Comparison of ENCODE assay signal across 13 cellular contexts in the genomic region with DNA sequence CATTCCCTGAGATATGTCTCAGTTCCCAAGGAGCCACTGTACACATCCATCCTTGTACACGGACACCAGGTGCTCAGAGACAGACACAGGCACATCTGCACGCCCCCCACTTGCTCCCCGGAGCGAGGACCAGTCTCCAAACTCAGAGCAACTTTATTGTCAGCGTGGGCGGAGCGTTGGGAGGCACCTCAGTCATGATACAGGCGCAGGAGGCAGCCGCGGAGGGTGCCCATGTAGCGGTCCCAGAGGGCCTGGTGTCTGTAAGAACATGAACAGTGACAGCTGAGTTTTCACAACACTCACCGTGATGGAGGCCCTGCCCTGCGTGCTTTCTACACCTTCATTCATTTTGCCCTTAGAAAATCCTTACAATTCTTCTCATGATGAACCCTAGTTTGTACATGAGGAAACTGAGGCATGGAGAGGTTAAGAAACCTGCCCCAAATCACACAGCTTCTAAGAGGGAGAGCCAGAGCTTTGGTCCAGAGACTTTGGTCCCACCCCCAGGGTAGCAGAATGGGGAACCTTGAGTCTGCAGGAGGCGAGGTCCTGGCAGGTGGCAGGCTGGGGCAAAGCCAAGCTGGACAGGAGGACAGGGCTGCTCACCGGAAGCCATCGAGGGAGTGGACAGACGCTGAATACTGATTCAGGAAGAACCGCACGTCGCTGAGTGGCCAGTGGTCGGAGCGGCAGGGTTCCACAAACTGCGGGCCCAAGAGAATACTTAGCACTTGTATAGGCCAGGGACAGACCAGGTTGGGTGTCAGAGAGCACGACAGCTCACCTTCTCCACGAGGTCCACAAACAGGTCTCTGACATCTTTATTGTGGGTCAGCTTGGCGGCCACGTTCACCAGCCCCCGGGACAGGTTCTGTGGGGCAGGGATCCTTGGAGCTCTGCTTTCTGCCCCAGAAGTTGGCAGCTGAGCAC. TPM values are rescaled to one million over a fixed set of nuclear protein-coding genes. Genes with fewer than 3 reads are reported as not detected.
A peak's percentile ranks its signal among the peaks of the same experiment; 100 is the strongest.
DNase-seq lines count a peak whose midpoint lies in the region; ATAC-seq lines count a peak whose summit lies in the region.
"Had no signal": no experiment of that assay in that cellular context is flagged by ENCODE, and none has a peak within 500 bp of the region (broad histone marks: within the 10 kb centered on the region; RNA-seq: fewer than 3 reads in every experiment).

No MANE protein-coding gene starts in this region.

- DNase-seq in stimulated activated CD4-positive, alpha-beta T cell treated with anti-CD3 and anti-CD28 coated beads, Interleukin-1b, Interleukin-23, amount 100 ng/mL, for 48 hours: peak; percentile 1
- no peak for DNase-seq in stimulated activated CD4-positive, alpha-beta T cell treated with anti-CD3 and anti-CD28 coated beads, Interleukin-4, amount 100 ng/mL, for 1 hour
- DNase-seq in activated naive CD8-positive, alpha-beta T cell treated with anti-CD3 and anti-CD28 coated beads for 36 hours: no peak
- DNase-seq in naive thymus-derived CD4-positive, alpha-beta T cell: peak in 1 of 9 donors; percentile 11
- no peak for DNase-seq in mucosa of gallbladder (ENCODE audit: low spot score)
- DNase-seq in ACHN: no peak
- no peak for DNase-seq in CD1c-positive myeloid dendritic cell (ENCODE audit: extremely low spot score)
- no peak for DNase-seq in OCI-M1 (lab: John Stamatoyannopoulos, UW)
- DNase-seq: GOT3, NCI-H187 treated with DMSO at 0.1 percent for 48 hours had no signal

- CTCF ChIA-PET in naive thymus-derived CD4-positive, alpha-beta T cell (lab: Charles Lee): interaction anchor here (0.6 to 9.0 kb wide), 30 partner anchors 10 to 271 kb away, joined by 3 to 159 read pairs (median 5); a partner anchor contains a TSS

- peaks cover 62% of the 10 kb centered on the region for H3K4me1 Mint-ChIP-seq in activated naive CD8-positive, alpha-beta T cell treated with anti-CD3 and anti-CD28 coated beads for 36 hours
- H3K4me1 Mint-ChIP-seq in naive thymus-derived CD4-positive, alpha-beta T cell: peaks cover 26 to 65% (median 40%) of the 10 kb centered on the region in 7 donors

- H3K27ac Mint-ChIP-seq in activated naive CD8-positive, alpha-beta T cell treated with anti-CD3 and anti-CD28 coated beads for 36 hours: peak overlapping the region; percentile 72
- peak overlapping the region in 8 of 9 donors; percentile 70 to 93 (median 80) for H3K27ac Mint-ChIP-seq in naive thymus-derived CD4-positive, alpha-beta T cell
- H3K27ac Mint-ChIP-seq: stimulated activated naive B cell treated with anti-CD40 and anti-IgM and Interleukin-4, amounts not matched to agents 10 μg/mL and 1 μg/mL and 100 μg/mL, for 72 hours had no signal

- H3K9me3 Mint-ChIP-seq in activated naive CD8-positive, alpha-beta T cell treated with anti-CD3 and anti-CD28 coated beads for 36 hours: no peaks in the 10 kb centered on the region
- H3K9me3 Mint-ChIP-seq in naive thymus-derived CD4-positive, alpha-beta T cell: peaks cover 0 to 3% (median 0%) of the 10 kb centered on the region in 11 donors
- H3K9me3 Mint-ChIP-seq: stimulated activated naive B cell treated with anti-CD40 and anti-IgM and Interleukin-4, amounts not matched to agents 10 μg/mL and 1 μg/mL and 100 μg/mL, for 72 hours had no signal

- no peak overlapping the region for H3K4me3 ChIP-seq in naive thymus-derived CD4-positive, alpha-beta T cell (ENCODE audit: low read length)

- no peaks in the 10 kb centered on the region for H3K9me3 ChIP-seq in naive thymus-derived CD4-positive, alpha-beta T cell (ENCODE audit: control insufficient read depth in 2 of 3, low read length in 3 of 3)

- H3K4me1 ChIP-seq in naive thymus-derived CD4-positive, alpha-beta T cell (ENCODE audit: control insufficient read depth in 2 of 2, insufficient read depth in 2 of 2, low read length in 2 of 2): peaks cover 35 to 36% of the 10 kb centered on the region in 2 donors
- H3K4me1 ChIP-seq: foreskin keratinocyte had no signal

- H3K36me3 Mint-ChIP-seq in activated naive CD8-positive, alpha-beta T cell treated with anti-CD3 and anti-CD28 coated beads for 36 hours: peaks cover 30% of the 10 kb centered on the region
- peaks cover 0 to 11% (median 3%) of the 10 kb centered on the region in 5 donors for H3K36me3 Mint-ChIP-seq in naive thymus-derived CD4-positive, alpha-beta T cell

- no peaks in the 10 kb centered on the region for H3K27me3 ChIP-seq in naive thymus-derived CD4-positive, alpha-beta T cell (ENCODE audit: control insufficient read depth in 2 of 2, insufficient read depth in 2 of 2, low read length in 2 of 2)
- H3K27me3 ChIP-seq: foreskin keratinocyte had no signal

- POLR2A ChIA-PET in naive thymus-derived CD4-positive, alpha-beta T cell (lab: Charles Lee): interaction anchor here (0.8 to 12.3 kb wide), 10 partner anchors 10 to 231 kb away, joined by 3 to 316 read pairs (median 6); a partner anchor contains a TSS

- intact Hi-C loops in naive thymus-derived CD4-positive, alpha-beta T cell (cut with micrococcal nuclease): loop anchor here (1.0 kb wide), 6 partner anchors 11 to 173 kb away; a partner anchor contains a TSS

- peaks cover 0 to 27% (median 0%) of the 10 kb centered on the region in 3 experiments for H3K36me3 ChIP-seq in naive thymus-derived CD4-positive, alpha-beta T cell (ENCODE audit: control insufficient read depth in 2 of 3, insufficient read depth in 3 of 3, low read length in 3 of 3)

- ATAC-seq in naive thymus-derived CD4-positive, alpha-beta T cell: no peak

- in situ Hi-C loops in ACHN (cut with HindIII; ENCODE audit: low pct_ligation_motif_present, low pct_unique_long_range_greater_than_20kb, low sequenced_read_pairs): no loop called here

- H3K4me3 Mint-ChIP-seq in activated naive CD8-positive, alpha-beta T cell treated with anti-CD3 and anti-CD28 coated beads for 36 hours: no peak overlapping the region
- peak overlapping the region in 1 of 10 donors; percentile 29 for H3K4me3 Mint-ChIP-seq in naive thymus-derived CD4-positive, alpha-beta T cell
- H3K4me3 Mint-ChIP-seq: stimulated activated naive B cell treated with anti-CD40 and anti-IgM and Interleukin-4, amounts not matched to agents 10 μg/mL and 1 μg/mL and 100 μg/mL, for 72 hours had no signal

- no peaks in the 10 kb centered on the region for H3K27me3 Mint-ChIP-seq in activated naive CD8-positive, alpha-beta T cell treated with anti-CD3 and anti-CD28 coated beads for 36 hours
- no peaks in the 10 kb centered on the region for H3K27me3 Mint-ChIP-seq in naive thymus-derived CD4-positive, alpha-beta T cell
- H3K27me3 Mint-ChIP-seq: stimulated activated naive B cell treated with anti-CD40 and anti-IgM and Interleukin-4, amounts not matched to agents 10 μg/mL and 1 μg/mL and 100 μg/mL, for 72 hours had no signal

- peak overlapping the region; percentile 14 for H3K27ac ChIP-seq in naive thymus-derived CD4-positive, alpha-beta T cell (ENCODE audit: low read depth, low read length)
- H3K27ac ChIP-seq: foreskin keratinocyte had no signal

RNA-seq across cellular contexts. Expression of a gene that starts 4.2 kb away (rescaled TPM):
- total RNA-seq in activated naive CD8-positive, alpha-beta T cell treated with anti-CD3 and anti-CD28 coated beads for 36 hours: 100 to 1,000 TPM; 113 to 114 TPM
- 10 to 100 TPM; 25.9 to 72.1 (median 43.4) TPM for total RNA-seq in naive thymus-derived CD4-positive, alpha-beta T cell
- polyA plus RNA-seq in naive thymus-derived CD4-positive, alpha-beta T cell: 10 to 100 TPM; 60.0 to 78.3 TPM
- 55.1 TPM for total RNA-seq in mucosa of gallbladder

RNA-seq across cellular contexts. Expression of a gene that starts 4.4 kb away (rescaled TPM):
- 10 to 100 TPM; 39.3 to 41.5 TPM for total RNA-seq in activated naive CD8-positive, alpha-beta T cell treated with anti-CD3 and anti-CD28 coated beads for 36 hours
- total RNA-seq in naive thymus-derived CD4-positive, alpha-beta T cell: 100 to 1,000 TPM in 1 of 5 experiments, 10 to 100 TPM in 4; 24.9 to 148 (median 29.3) TPM
- 10 to 100 TPM; 31.7 to 58.7 TPM for polyA plus RNA-seq in naive thymus-derived CD4-positive, alpha-beta T cell
- total RNA-seq in mucosa of gallbladder: 2.7 TPM
- total RNA-seq: foreskin keratinocyte, renal cortical epithelial cell had no signal
- polyA plus RNA-seq: foreskin keratinocyte had no signal

RNA-seq across cellular contexts. Expression of a gene that starts 6.4 kb away (rescaled TPM):
- 10 to 100 TPM; 78.5 to 81.3 TPM for total RNA-seq in activated naive CD8-positive, alpha-beta T cell treated with anti-CD3 and anti-CD28 coated beads for 36 hours
- total RNA-seq in naive thymus-derived CD4-positive, alpha-beta T cell: 10 to 100 TPM; 21.1 to 52.1 (median 23.6) TPM
- polyA plus RNA-seq in naive thymus-derived CD4-positive, alpha-beta T cell: 10 to 100 TPM; 59.0 to 85.0 TPM
- total RNA-seq in mucosa of gallbladder: 28.3 TPM

RNA-seq across cellular contexts. Expression of a gene that starts 11.5 kb away (rescaled TPM):
- 1 to 10 TPM; 8.5 to 8.9 TPM for total RNA-seq in activated naive CD8-positive, alpha-beta T cell treated with anti-CD3 and anti-CD28 coated beads for 36 hours
- 10 to 100 TPM in 3 of 5 experiments, 1 to 10 TPM in 2; 5.9 to 16.0 (median 12.7) TPM for total RNA-seq in naive thymus-derived CD4-positive, alpha-beta T cell
- under 1 TPM; 0.40 to 0.60 TPM for polyA plus RNA-seq in naive thymus-derived CD4-positive, alpha-beta T cell
- 86.5 TPM for total RNA-seq in mucosa of gallbladder

RNA-seq across cellular contexts. Expression of a gene that starts 16.1 kb away (rescaled TPM):
- 10 to 100 TPM; 15.8 to 16.0 TPM for total RNA-seq in activated naive CD8-positive, alpha-beta T cell treated with anti-CD3 and anti-CD28 coated beads for 36 hours
- 10 to 100 TPM in 1 of 5 experiments, 1 to 10 TPM in 2, not detected in 2; 2.8 to 25.7 (median 4.0) TPM for total RNA-seq in naive thymus-derived CD4-positive, alpha-beta T cell
- not detected for polyA plus RNA-seq in naive thymus-derived CD4-positive, alpha-beta T cell
- 1.2 TPM for total RNA-seq in mucosa of gallbladder
